1 cellular context compared by ENCODE assay signal in genomic region chr10:35300063-35300699, GRCh38.
TF ChIP-seq lines count a peak whose summit lies in the region.

No MANE protein-coding gene starts in this region.

TF ChIP-seq in WTC11, 78 proteins besides CTCF, POLR2A, EP300 and RAD21 (continued from another document):
- TF ChIP-seq ARID4B (CRISPR knock-in tag; IDR thresholded peaks at IDR 0.05; ENCODE audit: borderline replicate concordance) = no peak
TF ChIP-seq in WTC11: peak in this region for 0.
